In the genomic region with DNA sequence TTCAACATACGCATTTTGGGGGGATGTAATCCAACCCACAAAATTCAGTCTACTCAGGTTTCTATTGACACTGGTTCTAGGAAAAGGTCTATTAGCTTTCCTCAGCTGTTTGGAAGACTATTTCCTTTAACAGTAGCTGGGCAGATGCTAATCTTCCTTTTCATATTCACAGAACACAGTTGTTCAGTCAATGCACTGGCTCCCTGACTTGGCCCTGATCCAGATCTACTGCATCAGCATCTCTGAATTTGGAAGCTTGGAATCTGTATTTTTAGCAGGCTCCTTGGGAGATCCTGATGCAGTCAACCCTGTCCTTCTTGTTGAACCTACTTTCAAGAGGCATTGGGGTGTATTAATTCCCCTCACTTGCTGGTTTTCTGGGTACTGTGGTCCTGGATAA, we compare ENCODE assay signal across 13 cellular contexts.
"Had no signal": no experiment of that assay in that cellular context is flagged by ENCODE, and none has a peak within 500 bp of the region (broad histone marks: within the 10 kb centered on the region; RNA-seq: fewer than 3 reads in every experiment).

No MANE protein-coding gene starts in this region.

- H3K9me3 ChIP-seq: sigmoid colon had no signal

- ATAC-seq: activated CD4-positive, alpha-beta T cell treated with anti-CD3 and anti-CD28 coated beads for 36 hours; left lobe of liver; naive thymus-derived CD4-positive, alpha-beta T cell; stimulated activated naive CD8-positive, alpha-beta T cell treated with anti-CD3 and anti-CD28 coated beads, Interleukin-15, amount 100 ng/mL, for 72 hours; T-helper 17 cell had no signal

- H3K4me1 ChIP-seq: parathyroid adenoma had no signal

- DNase-seq: activated CD4-positive, alpha-beta T cell treated with anti-CD3 and anti-CD28 coated beads for 36 hours; activated CD8-positive, alpha-beta memory T cell treated with anti-CD3 and anti-CD28 coated beads, Interleukin-2, amount 50 U/mL, for 48 hours; activated naive CD4-positive, alpha-beta T cell; dermis blood vessel endothelial cell; islet precursor cell; naive thymus-derived CD4-positive, alpha-beta T cell; sigmoid colon; stimulated activated CD4-positive, alpha-beta T cell treated with anti-CD3 and anti-CD28 coated beads, Interleukin-1b, Interleukin-23, amount 100 ng/mL, for 48 hours; stimulated activated naive CD8-positive, alpha-beta T cell treated with anti-CD3 and anti-CD28 coated beads, Interleukin-15, amount 100 ng/mL, for 72 hours; T-helper 17 cell had no signal

- H3K9ac ChIP-seq: parathyroid adenoma had no signal

- H3K4me3 ChIP-seq: sigmoid colon had no signal

- H3K79me2 ChIP-seq: parathyroid adenoma had no signal

- H3K4me3 Mint-ChIP-seq: activated CD4-positive, alpha-beta T cell treated with anti-CD3 and anti-CD28 coated beads for 36 hours; activated T-helper 1 cell treated with anti-CD3 and anti-CD28 coated beads, Interleukin-12 subunit alpha, Interleukin-12 subunit beta, Interleukin-2, Interleukin-4 antibody, amounts not matched to agents 30 ng/mL and 10 ng/mL and 1 ng/mL, durations not matched to agents 14 hours and 24 hours and 36 hours; naive thymus-derived CD4-positive, alpha-beta T cell; stimulated activated naive CD8-positive, alpha-beta T cell treated with anti-CD3 and anti-CD28 coated beads, Interleukin-15, amount 100 ng/mL, for 72 hours; T-helper 17 cell had no signal

- H3K27ac ChIP-seq: parathyroid adenoma had no signal

- H3K27ac Mint-ChIP-seq: activated T-helper 1 cell treated with anti-CD3 and anti-CD28 coated beads, Interleukin-12 subunit alpha, Interleukin-12 subunit beta, Interleukin-2, Interleukin-4 antibody, amounts not matched to agents 30 ng/mL and 10 ng/mL and 1 ng/mL, durations not matched to agents 14 hours and 24 hours and 36 hours; stimulated activated naive CD8-positive, alpha-beta T cell treated with anti-CD3 and anti-CD28 coated beads, Interleukin-15, amount 100 ng/mL, for 72 hours; T-helper 17 cell had no signal

- H2AFZ ChIP-seq: parathyroid adenoma had no signal

- H3K27me3 ChIP-seq: sigmoid colon had no signal

- H3K27me3 Mint-ChIP-seq: activated CD4-positive, alpha-beta T cell treated with anti-CD3 and anti-CD28 coated beads for 36 hours; naive thymus-derived CD4-positive, alpha-beta T cell; stimulated activated naive CD8-positive, alpha-beta T cell treated with anti-CD3 and anti-CD28 coated beads, Interleukin-15, amount 100 ng/mL, for 72 hours; T-helper 17 cell had no signal

- H3K9me3 Mint-ChIP-seq: activated T-helper 1 cell treated with anti-CD3 and anti-CD28 coated beads, Interleukin-12 subunit alpha, Interleukin-12 subunit beta, Interleukin-2, Interleukin-4 antibody, amounts not matched to agents 30 ng/mL and 10 ng/mL and 1 ng/mL, durations not matched to agents 14 hours and 24 hours and 36 hours; naive thymus-derived CD4-positive, alpha-beta T cell; stimulated activated naive CD8-positive, alpha-beta T cell treated with anti-CD3 and anti-CD28 coated beads, Interleukin-15, amount 100 ng/mL, for 72 hours had no signal
